In the genomic region with DNA sequence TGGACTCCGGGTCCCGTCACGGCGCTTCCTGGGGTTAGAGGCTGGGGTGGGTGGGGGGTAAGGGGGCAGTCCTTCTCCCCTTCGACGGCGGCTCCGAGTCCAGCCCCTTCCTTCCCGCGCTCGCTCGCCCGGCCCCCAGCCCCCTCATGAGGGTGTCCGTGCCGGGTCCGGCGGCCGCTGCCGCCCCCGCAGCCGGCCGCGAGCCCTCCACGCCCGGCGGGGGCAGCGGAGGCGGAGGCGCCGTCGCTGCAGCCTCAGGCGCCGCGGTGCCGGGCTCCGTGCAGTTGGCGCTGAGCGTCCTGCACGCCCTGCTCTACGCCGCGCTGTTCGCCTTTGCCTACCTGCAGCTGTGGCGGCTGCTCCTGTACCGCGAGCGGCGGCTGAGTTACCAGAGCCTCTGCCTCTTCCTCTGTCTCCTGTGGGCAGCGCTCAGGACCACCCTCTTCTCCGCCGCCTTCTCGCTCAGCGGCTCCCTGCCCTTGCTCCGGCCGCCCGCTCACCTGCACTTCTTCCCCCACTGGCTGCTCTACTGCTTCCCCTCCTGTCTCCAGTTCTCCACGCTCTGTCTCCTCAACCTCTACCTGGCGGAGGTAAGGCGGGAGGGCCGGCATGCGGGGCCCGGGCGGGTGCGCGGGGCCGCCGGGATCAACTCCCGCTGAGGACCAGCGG, we compare ENCODE assay signal across 8 cellular contexts. TPM values are rescaled to one million over a fixed set of nuclear protein-coding genes. Genes with fewer than 3 reads are reported as not detected.
DNase-seq lines count a peak whose midpoint lies in the region; ATAC-seq and TF ChIP-seq lines count a peak whose summit lies in the region.

No MANE protein-coding gene starts in this region.

- ATAC-seq in HG03045 (IDR thresholded peaks at IDR 0.05; ENCODE audit: unreplicated experiment) (peak; percentile 24), upper lobe of right lung (peak; percentile 12)

- DNase-seq in NCI-H1417 (lab: John Stamatoyannopoulos, UW) (peak; percentile 50 to 84 (median 84)), NCI-H1417 treated with DMSO at 0.1 percent for 48 hours (lab: John Stamatoyannopoulos, UW) (no peak), NCI-H526 (lab: John Stamatoyannopoulos, UW) (peak; percentile 31 to 69), fibroblast of the aortic adventitia (ENCODE audit: low read depth) (peak; percentile 2), upper lobe of right lung (peak; percentile 71)
- DNase-seq in activated T-cell treated with anti-CD3 and anti-CD28 coated beads, Interleukin-2, amount 50 U/mL, for 1 hour: peak; percentile 63

- peaks cover 25% of the 10 kb centered on the region in 2 experiments for H3K4me1 ChIP-seq in neutrophil (ENCODE audit: control insufficient read depth in 1 of 2, insufficient read depth in 1 of 2, low read depth in 1 of 2, low read length in 1 of 2)
- H3K4me1 ChIP-seq in upper lobe of right lung: peaks cover 10% of the 10 kb centered on the region

- intact Hi-C loops in upper lobe of right lung (cut with DNase I): no loop called here

- peak overlapping the region; percentile 80 for H3K4me3 ChIP-seq in fibroblast of the aortic adventitia (ENCODE audit: low read depth, low read length)
- peak overlapping the region; percentile 78 to 93 for H3K4me3 ChIP-seq in neutrophil (ENCODE audit: low read depth in 1 of 2, low read length in 1 of 2)
- peak overlapping the region; percentile 90 for H3K4me3 ChIP-seq in upper lobe of right lung

- peak overlapping the region; percentile 97 for H3K27ac ChIP-seq in neutrophil
- peak overlapping the region; percentile 81 for H3K27ac ChIP-seq in upper lobe of right lung

- no peaks in the 10 kb centered on the region for H3K36me3 ChIP-seq in neutrophil
- H3K36me3 ChIP-seq in upper lobe of right lung: no peaks in the 10 kb centered on the region

- TF ChIP-seq CTCF in fibroblast of the aortic adventitia (IDR thresholded peaks at IDR 0.05; ENCODE audit: insufficient read depth, low read length): no peak
- TF ChIP-seq CTCF in neutrophil (IDR thresholded peaks at IDR 0.05): no peak
- no peak for TF ChIP-seq CTCF in upper lobe of right lung (IDR thresholded peaks at IDR 0.05)

- peaks cover 15% of the 10 kb centered on the region for H3K27me3 ChIP-seq in neutrophil
- no peaks in the 10 kb centered on the region for H3K27me3 ChIP-seq in upper lobe of right lung

- H3K9me3 ChIP-seq in neutrophil: no peaks in the 10 kb centered on the region
- H3K9me3 ChIP-seq in upper lobe of right lung: no peaks in the 10 kb centered on the region

RNA-seq across cellular contexts. Expression of a gene that starts 0.5 kb away (rescaled TPM):
- 0.49 and 1.7 TPM in 2 replicates for total RNA-seq in fibroblast of the aortic adventitia (ENCODE audit: low replicate concordance)
- 1.5 TPM for total RNA-seq in upper lobe of right lung

RNA-seq across cellular contexts. Expression of a gene that starts 0.8 kb away (rescaled TPM):
- 6.9 and 9.4 TPM in 2 replicates for total RNA-seq in fibroblast of the aortic adventitia (ENCODE audit: low replicate concordance)
- total RNA-seq in upper lobe of right lung: 5.1 TPM
